Comparison of ENCODE assay signal across 8 cellular contexts in the genomic region with DNA sequence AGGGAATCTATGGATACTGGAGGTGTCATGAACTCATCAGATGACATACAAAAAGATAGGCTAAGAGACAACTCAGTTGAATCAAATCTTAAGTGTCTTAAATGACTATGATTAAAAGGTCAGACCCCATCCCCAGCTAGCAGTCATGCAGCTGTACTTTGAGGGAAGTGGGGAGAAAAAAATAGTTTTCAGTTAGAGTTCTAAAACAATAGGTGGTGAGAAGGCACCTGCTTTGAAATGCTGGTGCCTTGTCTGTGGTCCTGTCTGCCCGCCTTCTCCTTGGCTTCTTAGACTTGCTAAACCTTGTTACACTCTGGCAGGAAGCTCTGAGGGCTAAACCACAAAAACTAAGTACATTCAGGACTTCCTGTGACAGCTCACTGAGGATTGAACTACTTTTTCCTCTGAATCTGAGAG. TPM values are rescaled to one million over a fixed set of nuclear protein-coding genes. Genes with fewer than 3 reads are reported as not detected.
DNase-seq lines count a peak whose midpoint lies in the region; ATAC-seq and TF ChIP-seq lines count a peak whose summit lies in the region.

No MANE protein-coding gene starts in this region.

- intact Hi-C loops in PC-9 (cut with micrococcal nuclease; ENCODE audit: unreplicated experiment), result no loop called here
- intact Hi-C loops in vagina (cut with DNase I), result no loop called here

- POLR2A ChIA-PET in PC-9 (lab: Charles Lee; ENCODE audit: unreplicated experiment), result no interaction called here

- H3K27me3 ChIP-seq in thymus (ENCODE audit: control insufficient read depth, insufficient read depth) (no peaks in the 10 kb centered on the region), PC-9 (ENCODE audit: insufficient read depth, low read depth) (no peaks in the 10 kb centered on the region), vagina (no peaks in the 10 kb centered on the region)

- TF ChIP-seq CTCF in PC-9 (conservative IDR thresholded peaks at IDR 0.05) (no peak), vagina (IDR thresholded peaks at IDR 0.05) (no peak)

- H2AFZ ChIP-seq in PC-9, result no peak overlapping the region

- BruUV-seq in PC-9 (replicated peaks; lab: Mats Ljungman, UMichigan), result no TSS peak

- peaks cover 8% of the 10 kb centered on the region; the same call in 1 of the 2 replicates for H3F3A ChIP-seq in PC-9 (ENCODE audit: insufficient read depth, low read depth)

- H3K9me3 ChIP-seq in thymus (ENCODE audit: control insufficient read depth) (no peaks in the 10 kb centered on the region), PC-9 (ENCODE audit: insufficient read depth, low read depth) (no peaks in the 10 kb centered on the region), vagina (no peaks in the 10 kb centered on the region)

- peak; percentile 52 to 93 (median 70) for DNase-seq in T-helper 1 cell
- peak; percentile 91 for DNase-seq in central memory CD4-positive, alpha-beta T cell
- DNase-seq in NCI-H1694 treated with DMSO at 0.1 percent for 48 hours (lab: John Stamatoyannopoulos, UW), result no peak
- no peak for DNase-seq in PC-9
- no peak for DNase-seq in vagina (ENCODE audit: extremely low spot score in 2 of 2)

- no peaks in the 10 kb centered on the region for H4K20me1 ChIP-seq in PC-9 (ENCODE audit: insufficient read depth)

- H3K9me2 ChIP-seq in PC-9 (ENCODE audit: insufficient read depth), result no peaks in the 10 kb centered on the region

- CTCF ChIA-PET in PC-9 (lab: Charles Lee), result no interaction called here

- peaks cover 70% of the 10 kb centered on the region for H3K4me1 ChIP-seq in thymus (ENCODE audit: control insufficient read depth, insufficient read depth, low read length)
- peaks cover 9% of the 10 kb centered on the region for H3K4me1 ChIP-seq in PC-9 (replicated peaks; ENCODE audit: insufficient read depth)
- no peaks in the 10 kb centered on the region for H3K4me1 ChIP-seq in vagina

- no peaks in the 10 kb centered on the region for H3K79me2 ChIP-seq in PC-9 (ENCODE audit: low read depth)

- peak overlapping the region; percentile 98 for H3K27ac ChIP-seq in thymus (ENCODE audit: low read depth)
- H3K27ac ChIP-seq in PC-9, result no peak overlapping the region
- H3K27ac ChIP-seq in vagina, result no peak overlapping the region

- ATAC-seq in GM19043 (IDR thresholded peaks at IDR 0.05; ENCODE audit: low read depth, unreplicated experiment) (peak; percentile 78), HG03060 (IDR thresholded peaks at IDR 0.05; ENCODE audit: low read depth, unreplicated experiment) (peak; percentile 72)

- no peak overlapping the region for H3K4me2 ChIP-seq in PC-9

- H3K36me3 ChIP-seq in thymus (ENCODE audit: control insufficient read depth, insufficient read depth) (peaks cover 44% of the 10 kb centered on the region), PC-9 (ENCODE audit: low read depth) (no peaks in the 10 kb centered on the region), vagina (no peaks in the 10 kb centered on the region)

- TF ChIP-seq POLR2A in vagina (IDR thresholded peaks at IDR 0.05), result no peak

- WGBS in thymus, result 8% methylated on average over 1 of the region's 1 CpG

- H3K4me3 ChIP-seq in thymus (ENCODE audit: low read length), result peak overlapping the region; percentile 35
- no peak overlapping the region for H3K4me3 ChIP-seq in PC-9
- no peak overlapping the region for H3K4me3 ChIP-seq in vagina

RNA-seq across cellular contexts. Expression of a gene that starts 15.3 kb away (rescaled TPM):
- 244 TPM for polyA plus RNA-seq in thymus
- not detected in 2 replicates for total RNA-seq in PC-9 (2021)
- total RNA-seq in vagina, result 8.3 TPM

Comparison
In these comparisons a context has a peak if more than half of its experiments do, and no peak if none do; other contexts are left out.
1. DNase-seq: peak in T-helper 1 cell (5 of 5) and central memory CD4-positive, alpha-beta T cell (single experiment); none in NCI-H1694 treated with DMSO at 0.1 percent for 48 hours (single experiment), PC-9 (0 of 2) and vagina (0 of 2).